ENCODE assay signal across 1 cellular context in the genomic region with DNA sequence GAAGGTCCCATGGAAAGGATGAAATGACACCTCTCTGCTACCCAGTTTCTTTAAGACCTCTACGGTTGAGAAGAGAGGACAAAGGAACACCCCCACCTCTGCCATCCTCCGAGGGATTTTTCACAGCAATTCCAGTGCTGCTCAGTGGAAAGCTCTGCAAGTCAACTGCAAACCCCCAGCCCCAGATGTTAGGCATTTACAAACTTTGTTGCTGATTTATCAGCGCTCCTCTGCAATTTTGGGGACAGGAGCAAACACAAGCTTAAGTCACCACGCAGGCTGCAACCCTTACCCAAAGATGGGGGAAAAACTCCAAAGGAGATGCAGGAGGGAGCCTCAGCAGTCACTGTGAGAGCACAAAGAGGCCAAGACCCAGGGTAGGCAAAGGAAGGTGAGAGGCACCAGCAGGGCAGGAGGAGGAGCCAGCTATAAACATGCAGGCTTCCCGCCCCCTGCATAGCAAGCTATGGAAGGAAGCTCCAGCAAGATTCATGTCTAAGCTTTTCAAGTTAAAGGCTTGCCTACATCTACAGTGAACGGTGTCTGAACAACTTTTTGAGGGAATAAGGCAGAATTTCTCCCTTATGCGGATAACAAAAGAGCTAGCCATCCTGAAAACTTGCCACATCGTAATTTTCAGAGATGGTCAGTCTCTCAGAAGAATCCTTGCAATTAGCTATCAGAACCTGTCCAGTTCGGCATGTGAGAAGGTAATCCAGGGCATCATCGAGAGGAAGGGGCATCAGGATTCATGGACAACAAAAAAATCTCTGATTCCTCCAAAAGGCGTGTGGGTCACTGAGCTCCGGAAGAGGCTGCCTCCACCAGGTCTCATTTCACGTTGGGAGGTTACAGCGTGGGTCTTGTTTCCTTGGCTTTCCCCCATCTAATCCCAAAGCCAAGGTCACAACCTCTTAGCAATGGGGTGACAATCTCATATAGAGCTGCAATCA.
A peak's percentile ranks its signal among the peaks of the same experiment; 100 is the strongest.
TF ChIP-seq lines count a peak whose summit lies in the region.

No MANE protein-coding gene starts in this region.

TF ChIP-seq in H1, 55 proteins besides CTCF, POLR2A, EP300 and RAD21 (continued from another document):
- TF ChIP-seq RBBP5 (IDR thresholded peaks at IDR 0.05; ENCODE audit: borderline replicate concordance, low read depth, low read length) (0 out of 2 replicates have a peak, but pooled peaks have one; percentile 27), ASH2L (IDR thresholded peaks at IDR 0.05; ENCODE audit: low read length) (peak; percentile 32)
